ENCODE assay signal across 24 cellular contexts in genomic region chr1:51316764-51317120, GRCh38. TPM values are rescaled to one million over a fixed set of nuclear protein-coding genes. Genes with fewer than 3 reads are reported as not detected.
DNase-seq lines count a peak whose midpoint lies in the region; ATAC-seq and TF ChIP-seq lines count a peak whose summit lies in the region.
"Had no signal": no experiment of that assay in that cellular context is flagged by ENCODE, and none has a peak within 500 bp of the region (broad histone marks: within the 10 kb centered on the region; RNA-seq: fewer than 3 reads in every experiment).

No MANE protein-coding gene starts in this region.

- no peak overlapping the region for H3K27ac ChIP-seq in HEK293 (ENCODE audit: extremely low read depth, low read depth, low read length)
- peak overlapping the region; percentile 69 for H3K27ac ChIP-seq in mesenchymal stem cell (ENCODE audit: low read length, poor library complexity, severe bottlenecking)
- no peak overlapping the region for H3K27ac ChIP-seq in WERI-Rb-1
- H3K27ac ChIP-seq: gastroesophageal sphincter, HL-60, skin epidermis had no signal

- peak; percentile 92 for DNase-seq in DMS53 treated with DMSO at 0.1 percent for 48 hours (lab: John Stamatoyannopoulos, UW; ENCODE audit: unreplicated experiment)
- peak; percentile 69 for DNase-seq in SHP77 treated with DMSO at 0.1 percent for 48 hours (lab: John Stamatoyannopoulos, UW)
- DNase-seq in mesenchymal stem cell = no peak
- DNase-seq in WERI-Rb-1 = no peak
- DNase-seq in HCEC 1CT = no peak
- no peak for DNase-seq in anterior cingulate cortex (lab: John Stamatoyannopoulos, UW)
- DNase-seq: activated CD4-positive, alpha-beta T cell treated with anti-CD3 and anti-CD28 coated beads, Interleukin-2, amount 10 ng/mL, durations not matched to agents 7 days and 5 days; activated naive CD4-positive, alpha-beta T cell treated with anti-CD3 and anti-CD28 coated beads, Interleukin-2, amount 50 U/mL, for 16 hours; caudate nucleus; DMS153; NCI-H1436; NCI-H2227 treated with DMSO at 0.1 percent for 48 hours; NCI-H748 treated with DMSO at 0.1 percent for 48 hours; occipital lobe; stimulated activated CD4-positive, alpha-beta T cell treated with anti-CD3 and anti-CD28 coated beads, Interleukin-1b, Interleukin-23, amount 100 ng/mL, for 48 hours; upper lobe of left lung had no signal

- 95% methylated on average over 4 of the region's 4 CpGs for WGBS in mesenchymal stem cell

- H3K4ac ChIP-seq in mesenchymal stem cell (ENCODE audit: low read depth in 1 of 2, low read length in 2 of 2) = no peak overlapping the region

- H4K8ac ChIP-seq in mesenchymal stem cell (ENCODE audit: low read length) = no peak overlapping the region

- no peak overlapping the region for H2BK120ac ChIP-seq in mesenchymal stem cell (ENCODE audit: low read depth, low read length)

- H3K27me3 ChIP-seq in mesenchymal stem cell (ENCODE audit: control insufficient read depth in 1 of 2, insufficient read depth in 1 of 2, low read length in 2 of 2) (no peaks in the 10 kb centered on the region), WERI-Rb-1 (ENCODE audit: insufficient read depth, low read depth, severe bottlenecking) (no peaks in the 10 kb centered on the region)
- H3K27me3 ChIP-seq: upper lobe of left lung had no signal

- H3K9ac ChIP-seq in mesenchymal stem cell (ENCODE audit: low read length) = no peak overlapping the region

- no peak overlapping the region for H2AK5ac ChIP-seq in mesenchymal stem cell (ENCODE audit: low read length, severe bottlenecking)

- H3K4me1 ChIP-seq in HEK293 (ENCODE audit: control insufficient read depth, insufficient read depth, low read length) (no peaks in the 10 kb centered on the region), mesenchymal stem cell (ENCODE audit: control insufficient read depth, insufficient read depth, low read depth, low read length) (peaks cover 47% of the 10 kb centered on the region)

- H3K4me3 ChIP-seq in HEK293 (ENCODE audit: low read depth, low read length) = no peak overlapping the region
- no peak overlapping the region for H3K4me3 ChIP-seq in mesenchymal stem cell (ENCODE audit: insufficient read depth in 1 of 2, low read depth in 1 of 2, low read length in 2 of 2)
- H3K4me3 ChIP-seq in WERI-Rb-1 (ENCODE audit: low read depth, low read length) = no peak overlapping the region
- H3K4me3 ChIP-seq: gastroesophageal sphincter, GM12878, skin epidermis, upper lobe of left lung had no signal

- ATAC-seq in HG03521 (IDR thresholded peaks at IDR 0.05; ENCODE audit: unreplicated experiment) = no peak
- ATAC-seq: gastroesophageal sphincter, GM12878, HepG2, SK-N-SH treated with all-trans-retinoic acid at 6 μM for 48 hours had no signal

- no peaks in the 10 kb centered on the region for H3K79me1 ChIP-seq in mesenchymal stem cell (replicated peaks; ENCODE audit: low read length, poor library complexity, severe bottlenecking)

- no peak overlapping the region for H3K4me2 ChIP-seq in mesenchymal stem cell (ENCODE audit: low read length, poor library complexity, severe bottlenecking)

- H3K18ac ChIP-seq in mesenchymal stem cell (ENCODE audit: low read depth in 1 of 2, low read length in 2 of 2) = no peak overlapping the region

- H2AFZ ChIP-seq in mesenchymal stem cell (ENCODE audit: low read depth, low read length) = no peak overlapping the region

- H2BK12ac ChIP-seq in mesenchymal stem cell (ENCODE audit: low read length in 2 of 2) = no peak overlapping the region

- no peak overlapping the region for H2BK15ac ChIP-seq in mesenchymal stem cell (ENCODE audit: low read depth, poor library complexity, severe bottlenecking)

- H3K14ac ChIP-seq in mesenchymal stem cell (ENCODE audit: low read length in 2 of 2) = no peak overlapping the region

- H3K23ac ChIP-seq in mesenchymal stem cell (ENCODE audit: low read length in 2 of 2) = no peak overlapping the region

- peaks cover 0 to 29% of the 10 kb centered on the region in 2 experiments; a peak in 2 of 3 replicates for H3K36me3 ChIP-seq in HEK293 (ENCODE audit: control insufficient read depth in 2 of 2, insufficient read depth in 1 of 2, low read length in 2 of 2)
- no peaks in the 10 kb centered on the region for H3K36me3 ChIP-seq in mesenchymal stem cell (ENCODE audit: control insufficient read depth in 1 of 2, insufficient read depth in 2 of 2, low read depth in 1 of 2, low read length in 2 of 2)
- H3K36me3 ChIP-seq in WERI-Rb-1 = peaks cover 13% of the 10 kb centered on the region
- H3K36me3 ChIP-seq: gastroesophageal sphincter, upper lobe of left lung had no signal

- POLR2A ChIA-PET in HEK293 (lab: Yijun Ruan, JAX) = interaction anchor here (0.8 kb wide), 1 partner anchor 12 kb away, joined by 3 read pairs; no protein-coding TSS in a partner anchor

- no peak overlapping the region for H4K91ac ChIP-seq in mesenchymal stem cell (ENCODE audit: low read length)

- H3K9me3 ChIP-seq in HEK293 (ENCODE audit: control insufficient read depth, insufficient read depth, low read depth, low read length) (no peaks in the 10 kb centered on the region), mesenchymal stem cell (ENCODE audit: control insufficient read depth, low read length) (no peaks in the 10 kb centered on the region), WERI-Rb-1 (ENCODE audit: severe bottlenecking) (no peaks in the 10 kb centered on the region)
- H3K9me3 ChIP-seq: gastroesophageal sphincter, upper lobe of left lung had no signal

- H2BK5ac ChIP-seq in mesenchymal stem cell (ENCODE audit: low read depth, low read length, poor library complexity, severe bottlenecking) = no peak overlapping the region

- CTCF ChIA-PET in HEK293 (lab: Yijun Ruan, JAX) = interaction anchor here (0.7 kb wide), 1 partner anchor 229 kb away, joined by 3 read pairs; no protein-coding TSS in a partner anchor

- no peak for TF ChIP-seq CTCF in HEK293 (tag by site-specific recombination; IDR thresholded peaks at IDR 0.05)
- TF ChIP-seq CTCF in WERI-Rb-1 (IDR thresholded peaks at IDR 0.05; ENCODE audit: low read depth, low read length) = no peak

TF ChIP-seq in HEK293, 187 proteins besides CTCF, POLR2A, EP300 and RAD21:
- TF ChIP-seq ZNF280C (tag by site-specific recombination; IDR thresholded peaks at IDR 0.05) = no peak
- no peak for TF ChIP-seq ZSCAN30 (tag by site-specific recombination; IDR thresholded peaks at IDR 0.05)
- TF ChIP-seq ZFP69B (tag by site-specific recombination; IDR thresholded peaks at IDR 0.05) = no peak
- TF ChIP-seq BCL6B (tag by site-specific recombination; IDR thresholded peaks at IDR 0.05) = no peak
- TF ChIP-seq ZBTB17 (tag by site-specific recombination; IDR thresholded peaks at IDR 0.05) = peak; percentile 87
- TF ChIP-seq EGR2 (tag by site-specific recombination; IDR thresholded peaks at IDR 0.05; ENCODE audit: low read depth) = 0 out of 2 replicates have a peak, but pooled peaks have one; percentile 37

RNA-seq across cellular contexts. Expression of gene TTC39A, which starts 13.6 kb away (rescaled TPM):
- 2.3 TPM for polyA plus RNA-seq in mesenchymal stem cell (2013, experiment 1 of 2)
- polyA plus RNA-seq in mesenchymal stem cell (2013, experiment 2 of 2) = 2.4 TPM

Comparison
In these comparisons a context has a peak if more than half of its experiments do, and no peak if none do; other contexts are left out.
1. DNase-seq: peak in DMS53 treated with DMSO at 0.1 percent for 48 hours (single experiment) and SHP77 treated with DMSO at 0.1 percent for 48 hours (single experiment); none in mesenchymal stem cell (single experiment), WERI-Rb-1 (single experiment), HCEC 1CT (single experiment) and anterior cingulate cortex (0 of 58).